15 cellular contexts compared by ENCODE assay signal in the genomic region with DNA sequence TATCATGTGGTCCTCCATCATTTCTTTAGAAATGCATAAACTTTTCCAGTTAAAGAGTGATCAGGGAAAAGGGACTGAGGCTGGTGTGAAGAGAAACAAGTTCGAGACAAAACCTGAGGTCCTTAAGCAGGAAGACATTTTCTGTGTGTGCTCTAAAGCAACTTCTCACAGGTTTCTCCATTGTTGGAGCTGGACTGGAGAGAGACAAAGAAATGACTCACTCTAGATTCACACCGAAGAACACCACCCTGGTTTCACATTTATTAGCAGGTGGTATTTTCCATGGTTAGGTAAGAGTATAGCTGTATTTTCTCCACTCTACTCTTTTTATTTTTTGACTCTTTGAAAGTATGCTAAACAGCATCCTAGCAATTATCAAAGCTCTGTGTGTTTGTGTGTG.
DNase-seq lines count a peak whose midpoint lies in the region; ATAC-seq and TF ChIP-seq lines count a peak whose summit lies in the region.
"Had no signal": no experiment of that assay in that cellular context is flagged by ENCODE, and none has a peak within 500 bp of the region (broad histone marks: within the 10 kb centered on the region; RNA-seq: fewer than 3 reads in every experiment).

No MANE protein-coding gene starts in this region.

- no TSS peak for BruUV-seq in mammary epithelial cell (replicated peaks; lab: Mats Ljungman, UMichigan)

- TF ChIP-seq POLR2A in adrenal gland (IDR thresholded peaks at IDR 0.05): no peak

- no peak overlapping the region for H3K4me3 ChIP-seq in mammary epithelial cell (replicated peaks in 1 of 3; ENCODE audit: insufficient read depth in 1 of 3, low read depth in 2 of 3, low read length in 3 of 3)
- no peak overlapping the region for H3K4me3 ChIP-seq in ascending aorta
- H3K4me3 ChIP-seq in adrenal gland: no peak overlapping the region
- H3K4me3 ChIP-seq: SK-N-MC, testis had no signal

- TF ChIP-seq CTCF in mammary epithelial cell (conservative IDR thresholded peaks at IDR 0.05 in 1 of 2, IDR thresholded peaks at IDR 0.05 in 1 of 2; ENCODE audit: extremely low read depth in 1 of 2, insufficient read depth in 1 of 2, low read depth in 1 of 2, low read length in 2 of 2) (no peak), ascending aorta (IDR thresholded peaks at IDR 0.05) (no peak), adrenal gland (IDR thresholded peaks at IDR 0.05) (no peak)

- H3K4me1 ChIP-seq in mammary epithelial cell (ENCODE audit: insufficient read depth, low read length) (peaks cover 30% of the 10 kb centered on the region), ascending aorta (no peaks in the 10 kb centered on the region), adrenal gland (replicated peaks in 1 of 2) (no peaks in the 10 kb centered on the region)
- H3K4me1 ChIP-seq: testis had no signal

- intact Hi-C loops in mammary epithelial cell (cut with micrococcal nuclease): no loop called here
- intact Hi-C loops in ascending aorta (cut with DNase I): no loop called here
- intact Hi-C loops in adrenal gland (cut with DNase I): no loop called here

- in situ Hi-C loops in mammary epithelial cell (cut with MboI; ENCODE audit: low sequenced_read_pairs in 2 of 2): loop anchor here in 1 of 2 donors (5.0 kb wide), 1 partner anchor 52 kb away; no protein-coding TSS in a partner anchor

- DNase-seq in mammary epithelial cell: peak; percentile 88
- DNase-seq in pulmonary artery endothelial cell (ENCODE audit: low read depth, low spot score): peak; percentile 20
- DNase-seq in ascending aorta (ENCODE audit: low spot score in 2 of 2): no peak
- no peak for DNase-seq in stimulated activated naive CD4-positive, alpha-beta T cell (lab: John Stamatoyannopoulos, UW)
- no peak for DNase-seq in NCI-H2081 (lab: John Stamatoyannopoulos, UW)
- no peak for DNase-seq in adrenal gland
- DNase-seq: activated naive CD4-positive, alpha-beta T cell treated with Interleukin-2 at 50 U/mL for 16 hours; erythroblast; NCI-H187 treated with DMSO at 0.1 percent for 48 hours; stimulated activated CD4-positive, alpha-beta T cell treated with anti-CD3 and anti-CD28 coated beads, Interleukin-12 subunit alpha, Interleukin-12 subunit beta, amount 100 ng/mL, for 4 hours; testis had no signal

- H3K9ac ChIP-seq in mammary epithelial cell (ENCODE audit: insufficient read depth, low read length): no peak overlapping the region
- H3K9ac ChIP-seq: KMS-11 had no signal

- H3K9me3 ChIP-seq in mammary epithelial cell (replicated peaks; ENCODE audit: insufficient read depth, low read length) (no peaks in the 10 kb centered on the region), ascending aorta (no peaks in the 10 kb centered on the region), adrenal gland (replicated peaks in 1 of 3) (no peaks in the 10 kb centered on the region)
- H3K9me3 ChIP-seq: testis had no signal

- H3K36me3 ChIP-seq in mammary epithelial cell (ENCODE audit: insufficient read depth, low read length): no peaks in the 10 kb centered on the region
- H3K36me3 ChIP-seq in ascending aorta: no peaks in the 10 kb centered on the region
- H3K36me3 ChIP-seq in adrenal gland (replicated peaks in 1 of 2): no peaks in the 10 kb centered on the region

- no peaks in the 10 kb centered on the region for H3K79me2 ChIP-seq in mammary epithelial cell (ENCODE audit: insufficient read depth, low read length)

- WGBS in mammary epithelial cell (ENCODE audit: low coverage, missing lambda C conversion rate): 10% methylated on average over 2 of the region's 2 CpGs
- WGBS in adrenal gland, 4 donors: 63 to 85% (median 80%) methylated on average over 2 of the region's 2 CpGs

- no peaks in the 10 kb centered on the region for H3K27me3 ChIP-seq in mammary epithelial cell (ENCODE audit: insufficient read depth, low read length)
- H3K27me3 ChIP-seq in ascending aorta: no peaks in the 10 kb centered on the region
- H3K27me3 ChIP-seq in adrenal gland: no peaks in the 10 kb centered on the region
- H3K27me3 ChIP-seq: testis had no signal

- ATAC-seq in GM18870 (IDR thresholded peaks at IDR 0.05; ENCODE audit: unreplicated experiment) (peak; percentile 80), HG03520 (IDR thresholded peaks at IDR 0.05; ENCODE audit: unreplicated experiment) (peak; percentile 67)

- CTCF ChIA-PET in mammary epithelial cell (lab: Charles Lee; ENCODE audit: low non-redundant PET): interaction anchor here (0.5 kb wide), 1 partner anchor 44 kb away, joined by 4 read pairs; no protein-coding TSS in a partner anchor

- H2AFZ ChIP-seq in mammary epithelial cell (ENCODE audit: low read depth, low read length): peak overlapping the region; percentile 80

- dilution Hi-C loops in mammary epithelial cell (cut with HindIII; ENCODE audit: low sequenced_read_pairs): no loop called here

- H3K27ac ChIP-seq in mammary epithelial cell (ENCODE audit: insufficient read depth, low read depth, low read length): peak overlapping the region; percentile 58
- H3K27ac ChIP-seq in ascending aorta: no peak overlapping the region
- H3K27ac ChIP-seq in adrenal gland: no peak overlapping the region
- H3K27ac ChIP-seq: KMS-11, SK-N-MC, testis had no signal

- peak overlapping the region; percentile 76 for H3K4me2 ChIP-seq in mammary epithelial cell (ENCODE audit: insufficient read depth, low read depth, low read length)
- H3K4me2 ChIP-seq: KMS-11 had no signal

- no peaks in the 10 kb centered on the region for H4K20me1 ChIP-seq in mammary epithelial cell (ENCODE audit: insufficient read depth, low read length)

Comparison
In these comparisons a context has a peak if more than half of its experiments do, and no peak if none do; other contexts are left out.
1. DNase-seq: peak in mammary epithelial cell (single experiment) and pulmonary artery endothelial cell (single experiment); none in ascending aorta (0 of 2), stimulated activated naive CD4-positive, alpha-beta T cell (0 of 6), NCI-H2081 (0 of 2) and adrenal gland (0 of 7).